In genomic region chr14:75069021-75069810, GRCh38 we compare ENCODE assay signal across 8 cellular contexts. TPM values are rescaled to one million over a fixed set of nuclear protein-coding genes. Genes with fewer than 3 reads are reported as not detected.
DNase-seq lines count a peak whose midpoint lies in the region; ATAC-seq and TF ChIP-seq lines count a peak whose summit lies in the region.

A gene with protein sequence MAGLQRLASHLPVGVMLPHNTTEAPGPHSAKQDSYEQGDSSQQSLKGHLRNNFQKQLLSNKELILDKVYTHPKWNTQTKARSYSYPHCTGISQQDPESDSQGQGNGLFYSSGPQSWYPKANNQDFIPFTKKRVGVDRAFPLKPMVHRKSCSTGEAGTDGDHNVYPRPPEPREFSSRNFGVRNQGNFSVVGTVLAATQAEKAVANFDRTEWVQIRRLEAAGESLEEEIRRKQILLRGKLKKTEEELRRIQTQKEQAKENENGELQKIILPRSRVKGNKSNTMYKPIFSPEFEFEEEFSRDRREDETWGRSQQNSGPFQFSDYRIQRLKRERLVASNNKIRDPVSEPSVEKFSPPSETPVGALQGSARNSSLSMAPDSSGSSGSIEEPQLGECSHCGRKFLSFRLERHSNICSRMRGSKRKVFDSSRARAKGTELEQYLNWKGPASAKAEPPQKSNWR (plus strand): TSS chr14:75069641. CDS start chr14:75070574, 933 bp downstream.

- peak within 1 kb of the TSS; percentile 64 for H3K4me3 ChIP-seq in epithelial cell of proximal tubule (ENCODE audit: low read depth, low read length)

- TF ChIP-seq POLR2A in GM19193 (IDR thresholded peaks at IDR 0.05; ENCODE audit: extremely low read depth, insufficient read depth, insufficient read length) = peak; percentile 77

- ATAC-seq in HG03565 (IDR thresholded peaks at IDR 0.05; ENCODE audit: unreplicated experiment) = peak; percentile 50

- DNase-seq in AG20443 (ENCODE audit: low spot score) (peak; percentile 98), NOMO-1 treated with dmso at 0.1 percent for 144 hours (lab: John Stamatoyannopoulos, UW; ENCODE audit: unreplicated experiment) (peak; percentile 70), activated T-cell treated with anti-CD3 and anti-CD28 coated beads for 48 hours (ENCODE audit: low read depth) (peak; percentile 69), epithelial cell of proximal tubule (ENCODE audit: low read depth) (no peak), middle frontal gyrus (ENCODE audit: extremely low spot score, low spot score) (peak; percentile 89)
- peak; percentile 10 to 24 for DNase-seq in stimulated activated CD8-positive, alpha-beta memory T cell treated with anti-CD3 and anti-CD28 coated beads, Interleukin-4, amount 100 ng/mL, for 4 hours (ENCODE audit: low read depth in 2 of 2, low spot score in 1 of 2)

- TF ChIP-seq CTCF in epithelial cell of proximal tubule (conservative IDR thresholded peaks at IDR 0.05; ENCODE audit: low read depth, low read length) = no peak

RNA-seq across cellular contexts. Expression of the gene that starts here (rescaled TPM):
- total RNA-seq in epithelial cell of proximal tubule = 1.9 and 2.2 TPM in 2 replicates
